ENCODE assay signal across 9 cellular contexts in the genomic region with DNA sequence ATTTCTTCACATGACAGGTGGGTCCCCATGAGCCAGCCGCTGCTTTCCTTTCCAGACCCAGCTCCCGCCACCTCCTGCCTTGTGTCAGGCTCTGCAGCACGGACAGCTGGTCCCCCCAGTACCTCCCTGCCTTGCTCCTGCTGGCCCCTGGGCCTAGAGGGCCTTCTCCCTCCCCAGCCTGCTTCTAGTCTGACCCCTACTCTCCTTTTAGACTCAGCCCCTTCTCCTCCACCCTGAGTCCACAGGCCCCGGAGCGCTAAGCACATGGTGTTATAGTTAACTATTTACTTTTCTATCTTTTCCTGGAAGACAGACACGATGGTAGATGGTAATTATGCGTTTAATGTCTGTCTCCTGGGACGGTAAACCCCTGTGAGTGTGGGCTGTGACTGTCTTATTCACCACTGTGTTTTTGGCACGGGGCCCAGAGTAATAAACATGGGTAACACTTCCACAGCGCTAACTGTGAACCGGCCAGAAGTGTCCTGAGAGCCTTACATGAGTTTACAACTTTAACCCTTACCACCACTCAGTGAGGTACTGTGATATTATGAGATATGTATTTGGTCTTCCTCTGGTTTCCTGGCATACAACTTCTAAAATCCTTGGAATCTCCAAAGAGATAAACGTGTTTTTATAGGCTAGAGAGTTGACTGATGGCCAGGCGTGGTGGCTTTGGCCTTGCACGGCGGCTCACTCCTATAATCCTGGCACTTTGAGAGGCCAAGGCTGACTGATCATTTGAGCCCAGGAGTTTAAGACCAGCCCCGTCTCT. TPM values are rescaled to one million over a fixed set of nuclear protein-coding genes. Genes with fewer than 3 reads are reported as not detected.
DNase-seq lines count a peak whose midpoint lies in the region; ATAC-seq and TF ChIP-seq lines count a peak whose summit lies in the region.
"Had no signal": no experiment of that assay in that cellular context is flagged by ENCODE, and none has a peak within 500 bp of the region (broad histone marks: within the 10 kb centered on the region; RNA-seq: fewer than 3 reads in every experiment).

No MANE protein-coding gene starts in this region.

- POLR2A ChIA-PET in naive thymus-derived CD4-positive, alpha-beta T cell (lab: Charles Lee), result no interaction called here

- no peak for ATAC-seq in activated naive CD8-positive, alpha-beta T cell treated with anti-CD3 and anti-CD28 coated beads, Interleukin-2, amount 50 U/mL, for 24 hours
- peak; percentile 68 for ATAC-seq in naive thymus-derived CD4-positive, alpha-beta T cell
- ATAC-seq in GM18520 (IDR thresholded peaks at IDR 0.05; ENCODE audit: unreplicated experiment), result no peak

- peaks cover 3% of the 10 kb centered on the region for H3K36me3 Mint-ChIP-seq in activated naive CD8-positive, alpha-beta T cell
- peaks cover 14% of the 10 kb centered on the region for H3K36me3 Mint-ChIP-seq in activated naive CD8-positive, alpha-beta T cell treated with anti-CD3 and anti-CD28 coated beads, Interleukin-2, amount 50 U/mL, for 24 hours (ENCODE audit: low read depth)
- H3K36me3 Mint-ChIP-seq in chondrocyte (ENCODE audit: low read depth), result peaks cover 6% of the 10 kb centered on the region
- H3K36me3 Mint-ChIP-seq in naive thymus-derived CD4-positive, alpha-beta T cell, result peaks cover 0 to 43% (median 20%) of the 10 kb centered on the region in 5 donors
- peaks cover 4% of the 10 kb centered on the region for H3K36me3 Mint-ChIP-seq in glutamatergic neuron (ENCODE audit: unreplicated experiment)
- peaks cover 8% of the 10 kb centered on the region for H3K36me3 Mint-ChIP-seq in progenitor cell of endocrine pancreas (ENCODE audit: insufficient read depth)

- no peaks in the 10 kb centered on the region for H3K27me3 ChIP-seq in naive thymus-derived CD4-positive, alpha-beta T cell (ENCODE audit: control insufficient read depth in 2 of 2, insufficient read depth in 2 of 2, low read length in 2 of 2)

- no peak for TF ChIP-seq CTCF in chondrocyte (IDR thresholded peaks at IDR 0.05)
- no peak for TF ChIP-seq CTCF in glutamatergic neuron (IDR thresholded peaks at IDR 0.05; ENCODE audit: partially characterized antibody, unreplicated experiment)
- no peak for TF ChIP-seq CTCF in progenitor cell of endocrine pancreas (IDR thresholded peaks at IDR 0.05; ENCODE audit: unreplicated experiment)

- peaks cover 9% of the 10 kb centered on the region for H3K4me1 Mint-ChIP-seq in activated naive CD8-positive, alpha-beta T cell (ENCODE audit: low read depth)
- H3K4me1 Mint-ChIP-seq in activated naive CD8-positive, alpha-beta T cell treated with anti-CD3 and anti-CD28 coated beads, Interleukin-2, amount 50 U/mL, for 24 hours, result peaks cover 6% of the 10 kb centered on the region
- peaks cover 20% of the 10 kb centered on the region for H3K4me1 Mint-ChIP-seq in chondrocyte (ENCODE audit: low read depth)
- H3K4me1 Mint-ChIP-seq in naive thymus-derived CD4-positive, alpha-beta T cell, result peaks cover 0 to 17% (median 8%) of the 10 kb centered on the region in 7 donors
- peaks cover 6% of the 10 kb centered on the region for H3K4me1 Mint-ChIP-seq in glutamatergic neuron (ENCODE audit: low read depth, unreplicated experiment)
- H3K4me1 Mint-ChIP-seq in progenitor cell of endocrine pancreas (ENCODE audit: low read depth), result peaks cover 3% of the 10 kb centered on the region

- H3K4me3 Mint-ChIP-seq in activated naive CD8-positive, alpha-beta T cell, result no peak overlapping the region
- no peak overlapping the region for H3K4me3 Mint-ChIP-seq in activated naive CD8-positive, alpha-beta T cell treated with anti-CD3 and anti-CD28 coated beads, Interleukin-2, amount 50 U/mL, for 24 hours
- H3K4me3 Mint-ChIP-seq in chondrocyte (ENCODE audit: unreplicated experiment), result no peak overlapping the region
- H3K4me3 Mint-ChIP-seq in naive thymus-derived CD4-positive, alpha-beta T cell, result no peak overlapping the region
- H3K4me3 Mint-ChIP-seq in glutamatergic neuron (ENCODE audit: unreplicated experiment), result no peak overlapping the region
- no peak overlapping the region for H3K4me3 Mint-ChIP-seq in progenitor cell of endocrine pancreas (ENCODE audit: low read depth)

- intact Hi-C loops in naive thymus-derived CD4-positive, alpha-beta T cell (cut with micrococcal nuclease), result no loop called here

- CTCF ChIA-PET in naive thymus-derived CD4-positive, alpha-beta T cell (lab: Charles Lee), result no interaction called here

- H3K4me3 ChIP-seq in naive thymus-derived CD4-positive, alpha-beta T cell (ENCODE audit: low read length), result no peak overlapping the region

- peak overlapping the region; percentile 66 for H3K27ac Mint-ChIP-seq in activated naive CD8-positive, alpha-beta T cell
- no peak overlapping the region for H3K27ac Mint-ChIP-seq in activated naive CD8-positive, alpha-beta T cell treated with anti-CD3 and anti-CD28 coated beads, Interleukin-2, amount 50 U/mL, for 24 hours
- H3K27ac Mint-ChIP-seq in chondrocyte (ENCODE audit: unreplicated experiment), result peak overlapping the region; percentile 8
- peak overlapping the region in 1 of 9 donors; percentile 28 for H3K27ac Mint-ChIP-seq in naive thymus-derived CD4-positive, alpha-beta T cell
- H3K27ac Mint-ChIP-seq in glutamatergic neuron (ENCODE audit: unreplicated experiment), result no peak overlapping the region
- H3K27ac Mint-ChIP-seq in progenitor cell of endocrine pancreas, result no peak overlapping the region

- peaks cover 0 to 5% of the 10 kb centered on the region in 2 donors for H3K4me1 ChIP-seq in naive thymus-derived CD4-positive, alpha-beta T cell (ENCODE audit: control insufficient read depth in 2 of 2, insufficient read depth in 2 of 2, low read length in 2 of 2)
- H3K4me1 ChIP-seq: parathyroid adenoma had no signal

- H3K36me3 ChIP-seq in naive thymus-derived CD4-positive, alpha-beta T cell (ENCODE audit: control insufficient read depth in 2 of 3, insufficient read depth in 3 of 3, low read length in 3 of 3), result peaks cover 6 to 26% (median 12%) of the 10 kb centered on the region in 3 experiments

- H3K27me3 Mint-ChIP-seq in activated naive CD8-positive, alpha-beta T cell, result no peaks in the 10 kb centered on the region
- no peaks in the 10 kb centered on the region for H3K27me3 Mint-ChIP-seq in activated naive CD8-positive, alpha-beta T cell treated with anti-CD3 and anti-CD28 coated beads, Interleukin-2, amount 50 U/mL, for 24 hours
- H3K27me3 Mint-ChIP-seq in chondrocyte (ENCODE audit: low read depth), result peaks cover 6% of the 10 kb centered on the region
- no peaks in the 10 kb centered on the region for H3K27me3 Mint-ChIP-seq in naive thymus-derived CD4-positive, alpha-beta T cell
- H3K27me3 Mint-ChIP-seq in glutamatergic neuron (ENCODE audit: unreplicated experiment), result peaks cover 4% of the 10 kb centered on the region
- no peaks in the 10 kb centered on the region for H3K27me3 Mint-ChIP-seq in progenitor cell of endocrine pancreas

- no peak for DNase-seq in activated naive CD8-positive, alpha-beta T cell treated with anti-CD3 and anti-CD28 coated beads, Interleukin-2, amount 50 U/mL, for 24 hours
- DNase-seq in NCI-H2227 treated with DMSO at 0.1 percent for 48 hours (lab: John Stamatoyannopoulos, UW), result peak; percentile 89
- no peak for DNase-seq in chondrocyte (ENCODE audit: low spot score)
- no peak for DNase-seq in naive thymus-derived CD4-positive, alpha-beta T cell
- no peak for DNase-seq in glutamatergic neuron
- no peak for DNase-seq in progenitor cell of endocrine pancreas (ENCODE audit: low spot score, unreplicated experiment)

- no peaks in the 10 kb centered on the region for H3K9me3 Mint-ChIP-seq in activated naive CD8-positive, alpha-beta T cell (ENCODE audit: low read depth)
- no peaks in the 10 kb centered on the region for H3K9me3 Mint-ChIP-seq in activated naive CD8-positive, alpha-beta T cell treated with anti-CD3 and anti-CD28 coated beads, Interleukin-2, amount 50 U/mL, for 24 hours
- no peaks in the 10 kb centered on the region for H3K9me3 Mint-ChIP-seq in chondrocyte (ENCODE audit: low read depth)
- H3K9me3 Mint-ChIP-seq in naive thymus-derived CD4-positive, alpha-beta T cell, result no peaks in the 10 kb centered on the region
- H3K9me3 Mint-ChIP-seq in glutamatergic neuron (ENCODE audit: unreplicated experiment), result no peaks in the 10 kb centered on the region
- no peaks in the 10 kb centered on the region for H3K9me3 Mint-ChIP-seq in progenitor cell of endocrine pancreas (ENCODE audit: low read depth)

- no peak overlapping the region for H3K27ac ChIP-seq in naive thymus-derived CD4-positive, alpha-beta T cell (ENCODE audit: low read depth, low read length)
- H3K27ac ChIP-seq: parathyroid adenoma had no signal

- no peaks in the 10 kb centered on the region for H3K9me3 ChIP-seq in naive thymus-derived CD4-positive, alpha-beta T cell (ENCODE audit: control insufficient read depth in 2 of 3, low read length in 3 of 3)

RNA-seq across cellular contexts. Expression of a gene that starts 41.2 kb away (rescaled TPM):
- total RNA-seq in chondrocyte (9.3 to 13.6 TPM (median 9.3 TPM) in 3 replicates), glutamatergic neuron (ENCODE audit: unreplicated experiment) (8.3 TPM), progenitor cell of endocrine pancreas (73.4 and 83.3 TPM in 2 replicates)
- 100 to 1,000 TPM in 2 of 5 experiments, 10 to 100 TPM in 3; 63.7 to 108 (median 95.9) TPM for total RNA-seq in naive thymus-derived CD4-positive, alpha-beta T cell
- polyA plus RNA-seq in naive thymus-derived CD4-positive, alpha-beta T cell, result 10 to 100 TPM; 31.1 to 41.7 TPM

Comparison
In these comparisons a context has a peak if more than half of its experiments do, and no peak if none do; other contexts are left out.
1. H3K27ac Mint-ChIP-seq: peak in activated naive CD8-positive, alpha-beta T cell (single experiment) and chondrocyte (single experiment); none in activated naive CD8-positive, alpha-beta T cell treated with anti-CD3 and anti-CD28 coated beads, Interleukin-2, amount 50 U/mL, for 24 hours (single experiment), glutamatergic neuron (single experiment) and progenitor cell of endocrine pancreas (single experiment).